ENCODE assay signal across 8 cellular contexts in the genomic region with DNA sequence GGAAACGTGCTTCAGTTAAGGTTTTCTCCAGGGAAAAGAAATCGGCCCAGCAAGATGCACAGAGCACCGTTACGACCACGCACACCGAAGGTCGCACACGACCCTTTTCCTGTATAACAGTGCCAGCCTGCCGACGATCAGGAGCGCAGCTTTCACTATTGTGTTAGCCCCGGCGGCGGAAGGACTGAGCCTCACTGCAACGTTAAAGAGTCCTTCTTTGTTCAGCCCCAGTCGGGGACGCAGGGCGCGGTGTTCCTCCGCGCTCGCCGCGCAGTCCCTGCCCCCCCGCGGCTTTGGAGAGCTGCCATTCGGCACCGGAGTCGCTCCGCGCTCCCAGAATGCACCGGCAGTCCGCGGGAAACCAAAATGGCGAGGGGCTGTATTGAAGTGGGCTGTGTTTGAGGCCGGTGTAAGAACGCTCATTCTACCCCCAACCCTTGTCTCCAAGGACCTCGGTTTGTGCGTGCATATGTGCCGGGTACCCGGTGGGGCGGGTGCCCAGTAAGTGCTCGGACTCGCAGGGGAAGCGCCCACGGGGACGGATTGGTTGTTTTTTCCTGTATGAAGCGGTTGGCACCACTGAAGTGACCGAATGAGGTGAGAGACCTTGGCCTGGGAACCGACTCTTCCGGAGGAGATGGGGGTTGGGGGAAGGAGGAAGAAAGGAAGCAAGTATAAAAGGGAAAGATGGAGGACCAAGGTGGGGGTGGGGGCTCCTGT. TPM values are rescaled to one million over a fixed set of nuclear protein-coding genes. Genes with fewer than 3 reads are reported as not detected.
DNase-seq lines count a peak whose midpoint lies in the region; TF ChIP-seq lines count a peak whose summit lies in the region.

A gene (plus strand): TSS at position 349 of the 720 bp plus-strand sequence. CDS start 244 bp downstream, at position 593.

- peaks cover 18% of the 10 kb centered on the region for H3K4me1 ChIP-seq in neuron (ENCODE audit: insufficient read depth, low read length)

- H3K36me3 ChIP-seq in neuron (ENCODE audit: insufficient read depth, low read length) = peaks cover 14% of the 10 kb centered on the region

- no peaks in the 10 kb centered on the region for H3K27me3 ChIP-seq in neuron (ENCODE audit: insufficient read depth, low read length)

- peaks cover 10% of the 10 kb centered on the region for H3K9me3 ChIP-seq in neuron (ENCODE audit: low read length)

- H3K4me3 ChIP-seq in HFF-Myc (replicated peaks; ENCODE audit: low read depth, low read length) (peak within 1 kb of the TSS; percentile 98), neuron (ENCODE audit: low read length) (peak within 1 kb of the TSS; percentile 97)

- in situ Hi-C loops in SK-MEL-5 (cut with HindIII; ENCODE audit: low pct_unique_long_range_greater_than_20kb, low sequenced_read_pairs) = no loop called here

- peak within 1 kb of the TSS; percentile 81 for H2AFZ ChIP-seq in neuron (ENCODE audit: low read depth, low read length)

- peak; percentile 76 for DNase-seq in GM04503 (ENCODE audit: low read depth)
- DNase-seq in HFF-Myc (ENCODE audit: extremely low read depth, low read depth) = peak; percentile 86
- DNase-seq in NAMALWA (ENCODE audit: low spot score) = peak; percentile 96
- DNase-seq in SK-MEL-5 (ENCODE audit: low read depth, low spot score) = peak; percentile 91
- peak; percentile 79 to 94 (median 84) for DNase-seq in activated naive CD4-positive, alpha-beta T cell (lab: John Stamatoyannopoulos, UW)
- DNase-seq in foreskin melanocyte = peak; percentile 95
- DNase-seq in stromal cell of bone marrow (ENCODE audit: low read depth) = peak; percentile 92

- TF ChIP-seq CTCF in HFF-Myc (IDR thresholded peaks at IDR 0.05; ENCODE audit: low read depth, low read length, missing control alignments) = no peak

RNA-seq across cellular contexts. Expression of the gene that starts here (rescaled TPM):
- total RNA-seq in SK-MEL-5 (2014; rRNA removed; shearing (Covaris generic)) = 15.3 and 19.2 TPM in 2 replicates
- polyA plus RNA-seq in SK-MEL-5 (2015; cell fraction: cytosol; rRNA removed) = 10.2 and 14.5 TPM in 2 replicates
- 22.2 and 24.9 TPM in 2 replicates for polyA plus RNA-seq in SK-MEL-5 (2015; cell fraction: nucleus; rRNA removed)

Comparison
In these comparisons a context has a peak if more than half of its experiments do, and no peak if none do; other contexts are left out.
1. Peak in every context shown above with its lines: DNase-seq and H3K4me3 ChIP-seq.